ENCODE assay signal across 22 cellular contexts in the genomic region with DNA sequence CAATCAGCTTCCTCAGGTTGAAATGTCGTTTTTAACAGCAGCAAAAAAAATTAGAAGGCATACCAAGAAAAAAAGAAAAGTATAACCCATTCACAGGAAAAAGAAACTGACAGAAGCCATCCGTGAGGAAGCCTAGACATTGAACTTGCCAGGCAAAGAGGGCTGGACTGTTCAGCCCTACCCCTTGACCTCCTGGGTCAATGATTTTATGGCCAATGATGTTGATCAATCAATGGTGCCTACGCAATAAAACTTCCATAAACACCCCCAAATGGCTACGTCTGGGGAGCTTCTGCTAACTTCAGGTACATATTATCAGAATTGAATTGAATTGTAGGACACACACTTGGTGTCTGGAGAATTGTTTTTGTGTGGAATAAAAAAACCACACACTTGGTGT.
"Had no signal": no experiment of that assay in that cellular context is flagged by ENCODE, and none has a peak within 500 bp of the region (broad histone marks: within the 10 kb centered on the region; RNA-seq: fewer than 3 reads in every experiment).

No MANE protein-coding gene starts in this region.

- H3K27ac ChIP-seq: dorsolateral prefrontal cortex, gastroesophageal sphincter, heart left ventricle, hepatocyte, left ventricle myocardium inferior, lower lobe of right lung, neural progenitor cell, prostate gland, right atrium auricular region, sigmoid colon, spleen, testis, tibial artery had no signal

- H3K36me3 ChIP-seq: gastroesophageal sphincter, heart left ventricle, left ventricle myocardium inferior, lower lobe of right lung, neural progenitor cell, prostate gland, right atrium auricular region, sigmoid colon, spleen, tibial artery had no signal

- H3K4me3 ChIP-seq: dorsolateral prefrontal cortex, gastroesophageal sphincter, heart left ventricle, hepatocyte, left ventricle myocardium inferior, lower lobe of right lung, neural progenitor cell, prostate gland, right atrium auricular region, sigmoid colon, spleen, testis, tibial artery had no signal

- H2AFZ ChIP-seq: hepatocyte, neural progenitor cell had no signal

- DNase-seq: dorsolateral prefrontal cortex; effector CD4-positive, alpha-beta T cell; heart left ventricle; kidney; left ventricle myocardium inferior; lower lobe of right lung; naive B cell; sigmoid colon; spleen; stimulated activated CD4-positive, alpha-beta T cell treated with anti-CD3 and anti-CD28 coated beads, Interleukin-4, amount 100 ng/mL, for 4 hours; stimulated activated naive CD8-positive, alpha-beta T cell treated with anti-CD3 and anti-CD28 coated beads, Interleukin-15, Interleukin-2, amounts not matched to agents 100 U/mL and 50 U/mL, for 24 hours; substantia nigra; testis; tibial artery had no signal

- H3K4me2 ChIP-seq: hepatocyte, neural progenitor cell had no signal

- FAIRE-seq: colon, kidney had no signal

- H3K9me3 ChIP-seq: gastroesophageal sphincter, heart left ventricle, left ventricle myocardium inferior, lower lobe of right lung, prostate gland, right atrium auricular region, sigmoid colon, spleen, testis, tibial artery had no signal

- H3K27me3 ChIP-seq: dorsolateral prefrontal cortex, gastroesophageal sphincter, heart left ventricle, hepatocyte, right atrium auricular region, sigmoid colon, testis, tibial artery had no signal

- ATAC-seq: esophagus mucosa; gastroesophageal sphincter; heart left ventricle; lower lobe of right lung; stimulated activated memory B cell treated with anti-CD40 and anti-IgM and Interleukin-4, amounts not matched to agents 10 μg/mL and 1 μg/mL and 100 μg/mL, for 72 hours; stimulated activated naive CD8-positive, alpha-beta T cell treated with anti-CD3 and anti-CD28 coated beads, Interleukin-15, Interleukin-2, amounts not matched to agents 100 U/mL and 50 U/mL, for 24 hours had no signal

- H3K9ac ChIP-seq: neural progenitor cell had no signal

- H3K79me2 ChIP-seq: hepatocyte had no signal

- H3K4me1 ChIP-seq: lower lobe of right lung, neural progenitor cell, prostate gland, right atrium auricular region, testis had no signal
